ENCODE assay signal across 12 cellular contexts in genomic region chr4:94410678-94411206, GRCh38. TPM values are rescaled to one million over a fixed set of nuclear protein-coding genes. Genes with fewer than 3 reads are reported as not detected.
DNase-seq lines count a peak whose midpoint lies in the region; ATAC-seq, FAIRE-seq and TF ChIP-seq lines count a peak whose summit lies in the region.
"Had no signal": no experiment of that assay in that cellular context is flagged by ENCODE, and none has a peak within 500 bp of the region (broad histone marks: within the 10 kb centered on the region; RNA-seq: fewer than 3 reads in every experiment).

No MANE protein-coding gene starts in this region.

- TF ChIP-seq CTCF in IMR-90 (conservative IDR thresholded peaks at IDR 0.05; ENCODE audit: low read depth, low read length) (no peak), bronchial epithelial cell (IDR thresholded peaks at IDR 0.05; ENCODE audit: insufficient read depth, low read length, severe bottlenecking) (no peak), kidney epithelial cell (IDR thresholded peaks at IDR 0.05; ENCODE audit: insufficient read depth, low read length, poor library complexity, severe bottlenecking) (no peak), tibial artery (IDR thresholded peaks at IDR 0.05) (no peak)

- no peak overlapping the region for H4K5ac ChIP-seq in IMR-90 (ENCODE audit: low read depth, low read length)

- CTCF ChIA-PET in IMR-90 (lab: Yijun Ruan, JAX): interaction anchor here (1.3 kb wide), 1 partner anchor 25 kb away, joined by 3 read pairs; no protein-coding TSS in a partner anchor

- BruUV-seq in IMR-90 (replicated peaks; lab: Mats Ljungman, UMichigan): no TSS peak

- DNase-seq in IMR-90: no peak
- DNase-seq in bronchial epithelial cell (ENCODE audit: low read depth): peak; percentile 95
- DNase-seq in kidney epithelial cell (ENCODE audit: low read depth): peak; percentile 61
- peak; percentile 86 to 97 for DNase-seq in tibial artery
- DNase-seq in NCI-H146 treated with DMSO at 0.1 percent for 48 hours (lab: John Stamatoyannopoulos, UW; ENCODE audit: unreplicated experiment): no peak
- DNase-seq in stimulated activated naive CD4-positive, alpha-beta T cell treated with Interleukin-2 at 50 U/mL for 16 hours (lab: John Stamatoyannopoulos, UW): no peak
- DNase-seq: activated CD4-positive, alpha-beta memory T cell treated with anti-CD3 and anti-CD28 coated beads for 36 hours; NCI-H1105 treated with DMSO at 0.1 percent for 48 hours; RPMI8226 had no signal

- in situ Hi-C loops in IMR-90 (cut with MboI; ENCODE audit: low sequenced_read_pairs): loop anchor here (25.0 kb wide), 1 partner anchor 702 kb away; no protein-coding TSS in a partner anchor

- H3K56ac ChIP-seq in IMR-90 (ENCODE audit: extremely low read depth, insufficient read depth, low read length): no peak overlapping the region

- ATAC-seq in IMR-90 (ENCODE audit: low read depth) (no peak), GM18502 (IDR thresholded peaks at IDR 0.05; ENCODE audit: poor library complexity, unreplicated experiment) (no peak), GM21526 (IDR thresholded peaks at IDR 0.05; ENCODE audit: low FRiP score, unreplicated experiment) (no peak)
- ATAC-seq: stimulated activated memory B cell treated with anti-CD40 and anti-IgM and Interleukin-4, amounts not matched to agents 10 μg/mL and 1 μg/mL and 100 μg/mL, for 72 hours had no signal

- no peak overlapping the region for H4K91ac ChIP-seq in IMR-90 (ENCODE audit: insufficient read depth, low read depth, low read length)

- no peak for TF ChIP-seq RAD21 in IMR-90 (IDR thresholded peaks at IDR 0.05; ENCODE audit: low read length)

- no peaks in the 10 kb centered on the region for H4K20me1 ChIP-seq in IMR-90 (ENCODE audit: insufficient read depth, low read length)

- no peaks in the 10 kb centered on the region for H3K27me3 ChIP-seq in IMR-90 (ENCODE audit: control insufficient read depth, insufficient read depth, low read length)
- no peaks in the 10 kb centered on the region for H3K27me3 ChIP-seq in bronchial epithelial cell (ENCODE audit: control insufficient read depth, insufficient read depth, low read length)
- H3K27me3 ChIP-seq in kidney epithelial cell (ENCODE audit: control insufficient read depth, insufficient read depth, low read length): no peaks in the 10 kb centered on the region
- H3K27me3 ChIP-seq in tibial artery: no peaks in the 10 kb centered on the region

- 0 out of 2 replicates have a peak overlapping the region, but pooled peaks have one; percentile 5 for H2BK20ac ChIP-seq in IMR-90 (ENCODE audit: low read depth, low read length)

- no peak overlapping the region for H2BK5ac ChIP-seq in IMR-90 (ENCODE audit: low read depth, low read length, poor library complexity, severe bottlenecking)

- H3K18ac ChIP-seq in IMR-90 (ENCODE audit: low read depth, low read length): no peak overlapping the region

- no peak overlapping the region for H3K4ac ChIP-seq in IMR-90 (ENCODE audit: low read depth, low read length)

- H3K14ac ChIP-seq in IMR-90 (replicated peaks; ENCODE audit: low read depth, low read length): 0 out of 2 replicates have a peak overlapping the region, but pooled peaks have one; percentile 17

- peak; percentile 98 for FAIRE-seq in bronchial epithelial cell (lab: Jason Lieb, UNC)

- no peak for TF ChIP-seq POLR2A in IMR-90 (IDR thresholded peaks at IDR 0.05; ENCODE audit: low read depth, low read length)

- H3K4me3 ChIP-seq in IMR-90 (ENCODE audit: insufficient read depth, low read depth, low read length) (no peak overlapping the region), bronchial epithelial cell (ENCODE audit: low read depth, low read length) (no peak overlapping the region), kidney epithelial cell (ENCODE audit: low read depth, low read length) (no peak overlapping the region), tibial artery (peak overlapping the region; percentile 28 to 36)

- no peaks in the 10 kb centered on the region; the same call in 1 of the 2 replicates for H3K9me1 ChIP-seq in IMR-90 (ENCODE audit: insufficient read depth, low read length)

- intact Hi-C loops in IMR-90 (cut with micrococcal nuclease): no loop called here
- intact Hi-C loops in tibial artery (cut with DNase I; ENCODE audit: low total_unique reads): no loop called here

- H3K9me3 ChIP-seq in IMR-90 (ENCODE audit: control insufficient read depth, insufficient read depth, low read length): no peaks in the 10 kb centered on the region
- H3K9me3 ChIP-seq in tibial artery: no peaks in the 10 kb centered on the region

- H2AK5ac ChIP-seq in IMR-90 (ENCODE audit: low read depth, low read length): no peak overlapping the region

- H4K8ac ChIP-seq in IMR-90 (ENCODE audit: low read depth in 2 of 2, low read length in 2 of 2): no peak overlapping the region

- dilution Hi-C loops in IMR-90 (cut with HindIII; ENCODE audit: low sequenced_read_pairs, unreplicated experiment): no loop called here

- H3K4me1 ChIP-seq in IMR-90 (ENCODE audit: control insufficient read depth, insufficient read depth, low read length) (peaks cover 5% of the 10 kb centered on the region; the same call in 1 of the 2 replicates), tibial artery (peaks cover 0 to 79% (median 51%) of the 10 kb centered on the region in 4 donors)

- H3K23ac ChIP-seq in IMR-90 (ENCODE audit: low read depth, low read length): no peak overlapping the region

- H3K9ac ChIP-seq in IMR-90 (ENCODE audit: low read depth, low read length): no peak overlapping the region

- H2BK15ac ChIP-seq in IMR-90 (ENCODE audit: low read depth, low read length): 0 out of 3 replicates have a peak overlapping the region, but pooled peaks have one; percentile 30

- H3K27ac ChIP-seq in IMR-90 (ENCODE audit: insufficient read depth, low read length) (no peak overlapping the region), tibial artery (peak overlapping the region; percentile 71 to 75)

- H2AFZ ChIP-seq in IMR-90 (replicated peaks; ENCODE audit: low read length, poor library complexity): no peak overlapping the region

- 84% methylated on average over 2 of the region's 10 CpGs; no CpG with 5 or more reads in 1 of the 2 experiments for WGBS in IMR-90 (ENCODE audit: extremely low coverage in 2 of 2, insufficient read length in 1 of 2), 2 experiments

- no peak overlapping the region for H3K4me2 ChIP-seq in IMR-90 (ENCODE audit: low read depth, low read length)

- H2BK120ac ChIP-seq in IMR-90 (ENCODE audit: low read depth, low read length): peak overlapping the region; percentile 14; the same call in 1 of the 2 replicates

- no peak overlapping the region for H2AK9ac ChIP-seq in IMR-90 (replicated peaks; ENCODE audit: low read depth, low read length, poor library complexity)

- H3K36me3 ChIP-seq in IMR-90 (ENCODE audit: control insufficient read depth, insufficient read depth, low read length): no peaks in the 10 kb centered on the region
- no peaks in the 10 kb centered on the region for H3K36me3 ChIP-seq in bronchial epithelial cell (ENCODE audit: control insufficient read depth, insufficient read depth, low read length)
- no peaks in the 10 kb centered on the region for H3K36me3 ChIP-seq in kidney epithelial cell (ENCODE audit: control insufficient read depth, insufficient read depth, low read length)
- no peaks in the 10 kb centered on the region for H3K36me3 ChIP-seq in tibial artery

- no peaks in the 10 kb centered on the region for H3K79me1 ChIP-seq in IMR-90 (ENCODE audit: low read depth in 1 of 2, low read length in 2 of 2)

- POLR2A ChIA-PET in IMR-90 (lab: Charles Lee; ENCODE audit: unreplicated experiment): no interaction called here

TF ChIP-seq in IMR-90, 13 proteins besides CTCF, POLR2A, EP300 and RAD21:
- no peak for TF ChIP-seq BHLHE40 (IDR thresholded peaks at IDR 0.05; ENCODE audit: low read depth, low read length)
- TF ChIP-seq CEBPB (IDR thresholded peaks at IDR 0.05; ENCODE audit: low read depth, low read length): no peak
- no peak for TF ChIP-seq MAZ (IDR thresholded peaks at IDR 0.05; ENCODE audit: borderline replicate concordance, low read depth, low read length)
- no peak for TF ChIP-seq NFE2L2 (IDR thresholded peaks at IDR 0.05; ENCODE audit: low read depth, low read length)
- no peak for TF ChIP-seq FOS (IDR thresholded peaks at IDR 0.05; ENCODE audit: low read depth, low read length)
- no peak for TF ChIP-seq ELK1 (IDR thresholded peaks at IDR 0.05; ENCODE audit: borderline replicate concordance, low read depth, low read length)
- TF ChIP-seq RCOR1 (IDR thresholded peaks at IDR 0.05; ENCODE audit: insufficient replicate concordance, low read length): no peak

RNA-seq across cellular contexts. Expression of gene PDLIM5, which starts 41.0 kb away (rescaled TPM):
- total RNA-seq in IMR-90 (2012; rRNA removed) (159 and 188 TPM in 2 replicates), bronchial epithelial cell (82.9 and 121 TPM in 2 replicates), kidney epithelial cell (75.3 and 87.1 TPM in 2 replicates)
- polyA plus RNA-seq in IMR-90 (2012; rRNA removed): 96.5 and 98.9 TPM in 2 replicates
- 50.8 and 51.2 TPM in 2 replicates for polyA plus RNA-seq in IMR-90 (2012; cell fraction: cytosol; rRNA removed)
- polyA plus RNA-seq in IMR-90 (2012; cell fraction: nucleus; rRNA removed; ENCODE audit: low replicate concordance): 53.9 and 106 TPM in 2 replicates

Comparison
In these comparisons a context has a peak if more than half of its experiments do, and no peak if none do; other contexts are left out.
1. DNase-seq: peak in bronchial epithelial cell (single experiment), kidney epithelial cell (single experiment) and tibial artery (2 of 2); none in IMR-90 (single experiment), NCI-H146 treated with DMSO at 0.1 percent for 48 hours (single experiment) and stimulated activated naive CD4-positive, alpha-beta T cell treated with Interleukin-2 at 50 U/mL for 16 hours (single experiment).
2. H3K4me3 ChIP-seq: peak in tibial artery (2 of 2); none in IMR-90 (single experiment), bronchial epithelial cell (single experiment) and kidney epithelial cell (single experiment).